15 cellular contexts compared by ENCODE assay signal in the genomic region with DNA sequence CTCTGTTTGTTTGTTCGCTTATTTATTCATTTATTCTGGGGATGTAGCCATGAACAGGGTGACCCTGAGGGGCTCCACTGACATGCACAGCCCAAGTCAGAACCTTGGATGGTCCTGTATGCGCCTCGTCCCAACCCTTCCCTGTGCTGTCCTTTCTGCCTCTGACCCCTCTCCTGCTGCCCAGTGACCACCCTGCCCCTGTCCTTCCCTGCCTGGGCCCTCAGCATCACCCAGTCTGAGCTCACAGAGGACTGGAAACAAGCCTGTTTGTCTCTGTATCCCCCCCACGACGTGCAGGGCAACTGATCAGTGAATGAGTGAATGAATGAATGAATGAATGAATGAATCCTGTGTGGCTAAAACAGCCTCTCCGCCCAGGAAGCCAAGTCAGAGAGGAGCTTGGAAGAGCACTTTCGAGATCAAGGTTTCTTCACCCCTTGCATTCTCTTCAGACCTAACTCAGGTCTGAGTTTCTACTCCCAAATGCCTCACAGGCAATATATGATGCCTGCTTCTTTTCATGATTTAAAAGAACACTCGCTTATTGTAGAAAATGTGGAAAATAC.
A peak's percentile ranks its signal among the peaks of the same experiment; 100 is the strongest.
DNase-seq lines count a peak whose midpoint lies in the region; ATAC-seq, FAIRE-seq and TF ChIP-seq lines count a peak whose summit lies in the region.
"Had no signal": no experiment of that assay in that cellular context is flagged by ENCODE, and none has a peak within 500 bp of the region (broad histone marks: within the 10 kb centered on the region; RNA-seq: fewer than 3 reads in every experiment).

No MANE protein-coding gene starts in this region.

- no peak overlapping the region for H2AFZ ChIP-seq in HepG2 (ENCODE audit: low read length)

- H4K20me1 ChIP-seq in HepG2 (ENCODE audit: insufficient read depth, low read length), result no peaks in the 10 kb centered on the region
- H4K20me1 ChIP-seq: BLaER1 had no signal

- POLR2A ChIA-PET in HEK293 (lab: Yijun Ruan, JAX), result no interaction called here
- POLR2A ChIA-PET in HepG2 (lab: Yijun Ruan, JAX), result no interaction called here

- no peak for TF ChIP-seq RAD21 in HepG2 (CRISPR knock-in tag; IDR thresholded peaks at IDR 0.05)

- no peak for TF ChIP-seq EP300 in HepG2 (IDR thresholded peaks at IDR 0.05; ENCODE audit: low read depth in 2 of 2, low read length in 2 of 2)
- TF ChIP-seq EP300 in HepG2 (CRISPR knock-in tag; IDR thresholded peaks at IDR 0.05; ENCODE audit: borderline replicate concordance), result no peak

- in situ Hi-C loops in HepG2 (cut with HindIII; ENCODE audit: extremely low pct_ligation_motif_present, low pct_unique_long_range_greater_than_20kb), result no loop called here

- intact Hi-C loops in posterior vena cava (cut with DNase I), result loop anchor here (5.0 kb wide), 2 partner anchors 147 to 252 kb away; no protein-coding TSS in a partner anchor
- intact Hi-C loops in HepG2 (cut with micrococcal nuclease; ENCODE audit: unreplicated experiment), result no loop called here

- H3K79me2 ChIP-seq in HepG2 (ENCODE audit: insufficient read depth, low read length), result no peaks in the 10 kb centered on the region

- whole genome bisulfite sequencing in HepG2 (ENCODE audit: low lambda C conversion rate), result 50% methylated on average over 8 of the region's 8 CpGs

- no peak overlapping the region for H3K9ac ChIP-seq in HepG2 (ENCODE audit: insufficient read depth, low read depth, low read length)
- H3K9ac ChIP-seq: BLaER1 had no signal

- no peak overlapping the region for H3K4me3 ChIP-seq in HEK293 (ENCODE audit: low read depth, low read length)
- H3K4me3 ChIP-seq in HepG2 (replicated peaks in 1 of 3; ENCODE audit: insufficient read depth in 1 of 3, low read depth in 2 of 3, low read length in 3 of 3), result no peak overlapping the region
- H3K4me3 ChIP-seq: BLaER1 had no signal

- no peak for TF ChIP-seq CTCF in HEK293 (tag by site-specific recombination; IDR thresholded peaks at IDR 0.05)
- no peak for TF ChIP-seq CTCF in HepG2 (CRISPR knock-in tag; IDR thresholded peaks at IDR 0.05)

- CTCF ChIA-PET in HEK293 (lab: Yijun Ruan, JAX) (interaction anchor here (0.6 to 7.3 kb wide), 3 partner anchors 9 to 78 kb away, joined by 3 to 83 read pairs (median 3); no protein-coding TSS in a partner anchor), HepG2 (lab: Yijun Ruan, JAX; ENCODE audit: low intra/inter-chr PET ratio, low total read pairs) (no interaction called here)

- peaks cover 2 to 5% of the 10 kb centered on the region in 2 experiments; a peak in 3 of 5 replicates for H3K27me3 ChIP-seq in HepG2 (ENCODE audit: control insufficient read depth in 1 of 2, insufficient read depth in 2 of 2, low read length in 2 of 2)
- H3K27me3 ChIP-seq: BLaER1 had no signal

- no peak for FAIRE-seq in HepG2 (lab: Jason Lieb, UNC)
- FAIRE-seq: HTR-8/SVneo had no signal

- H3K4me1 ChIP-seq in HEK293 (ENCODE audit: control insufficient read depth, insufficient read depth, low read length), result no peaks in the 10 kb centered on the region
- no peaks in the 10 kb centered on the region for H3K4me1 ChIP-seq in HepG2 (ENCODE audit: insufficient read depth, low read length)
- H3K4me1 ChIP-seq: BLaER1 had no signal

- ATAC-seq in HepG2, result no peak
- ATAC-seq: PC-3 had no signal

- BruUV-seq in HepG2 (replicated peaks; lab: Mats Ljungman, UMichigan), result no TSS peak

- no peak for TF ChIP-seq POLR2A in HepG2 (IDR thresholded peaks at IDR 0.05; ENCODE audit: insufficient read depth in 1 of 2, low read depth in 2 of 2, low read length in 2 of 2)

- H3K4me2 ChIP-seq in HepG2 (ENCODE audit: low read depth, low read length), result no peak overlapping the region
- H3K4me2 ChIP-seq: BLaER1 had no signal

- DNase-seq in D341Med (ENCODE audit: low spot score) (peak; percentile 4), ecto neural progenitor cell (ENCODE audit: low spot score) (peak; percentile 40), posterior vena cava (ENCODE audit: low spot score) (peak; percentile 28), mucosa of gallbladder (ENCODE audit: low spot score) (no peak), HepG2 (ENCODE audit: low spot score) (no peak), NCI-H510A treated with DMSO at 0.1 percent for 48 hours (lab: John Stamatoyannopoulos, UW) (no peak)
- DNase-seq: DMS 273 treated with DMSO at 0.1 percent for 48 hours, KBM-7, NCI-H1048, NCI-H2227 treated with DMSO at 0.1 percent for 48 hours, NCI-H69, PC-3 had no signal

- H3K27ac ChIP-seq in HEK293 (ENCODE audit: extremely low read depth, low read depth, low read length), result no peak overlapping the region
- no peak overlapping the region for H3K27ac ChIP-seq in HepG2 (ENCODE audit: extremely low read length, insufficient read depth, low read length)
- H3K27ac ChIP-seq: BLaER1 had no signal

- H3K36me3 ChIP-seq in HEK293 (ENCODE audit: control insufficient read depth in 2 of 2, insufficient read depth in 1 of 2, low read length in 2 of 2), result no peaks in the 10 kb centered on the region
- H3K36me3 ChIP-seq in HepG2 (replicated peaks in 1 of 2; ENCODE audit: control insufficient read depth in 1 of 2, insufficient read depth in 2 of 2, low read length in 2 of 2), result no peaks in the 10 kb centered on the region
- H3K36me3 ChIP-seq: BLaER1 had no signal

- H3K9me3 ChIP-seq in HEK293 (ENCODE audit: control insufficient read depth, insufficient read depth, low read depth, low read length) (no peaks in the 10 kb centered on the region), HepG2 (ENCODE audit: low read length) (no peaks in the 10 kb centered on the region)
- H3K9me3 ChIP-seq: BLaER1 had no signal

TF ChIP-seq in HEK293, 187 proteins besides CTCF, POLR2A, EP300 and RAD21:
- TF ChIP-seq ZNF24 (tag by site-specific recombination; IDR thresholded peaks at IDR 0.05) (peak; percentile 75; the same call in 1 of the 2 replicates), ZNF792 (tag by site-specific recombination; IDR thresholded peaks at IDR 0.05) (no peak), ZNF48 (tag by site-specific recombination; IDR thresholded peaks at IDR 0.05) (no peak)

TF ChIP-seq in HepG2, 621 proteins besides CTCF, POLR2A, EP300 and RAD21 (continues in another document):
- TF ChIP-seq ZKSCAN8 (CRISPR knock-in tag; IDR thresholded peaks at IDR 0.05; ENCODE audit: borderline replicate concordance), result no peak
- no peak for TF ChIP-seq CBX2 (IDR thresholded peaks at IDR 0.05; ENCODE audit: low read depth, low read length)
- TF ChIP-seq CBX2 (CRISPR knock-in tag; IDR thresholded peaks at IDR 0.05; ENCODE audit: low read depth), result no peak
- no peak for TF ChIP-seq ZUFSP (CRISPR knock-in tag; IDR thresholded peaks at IDR 0.05; ENCODE audit: borderline replicate concordance)
- TF ChIP-seq, protein P1, sequence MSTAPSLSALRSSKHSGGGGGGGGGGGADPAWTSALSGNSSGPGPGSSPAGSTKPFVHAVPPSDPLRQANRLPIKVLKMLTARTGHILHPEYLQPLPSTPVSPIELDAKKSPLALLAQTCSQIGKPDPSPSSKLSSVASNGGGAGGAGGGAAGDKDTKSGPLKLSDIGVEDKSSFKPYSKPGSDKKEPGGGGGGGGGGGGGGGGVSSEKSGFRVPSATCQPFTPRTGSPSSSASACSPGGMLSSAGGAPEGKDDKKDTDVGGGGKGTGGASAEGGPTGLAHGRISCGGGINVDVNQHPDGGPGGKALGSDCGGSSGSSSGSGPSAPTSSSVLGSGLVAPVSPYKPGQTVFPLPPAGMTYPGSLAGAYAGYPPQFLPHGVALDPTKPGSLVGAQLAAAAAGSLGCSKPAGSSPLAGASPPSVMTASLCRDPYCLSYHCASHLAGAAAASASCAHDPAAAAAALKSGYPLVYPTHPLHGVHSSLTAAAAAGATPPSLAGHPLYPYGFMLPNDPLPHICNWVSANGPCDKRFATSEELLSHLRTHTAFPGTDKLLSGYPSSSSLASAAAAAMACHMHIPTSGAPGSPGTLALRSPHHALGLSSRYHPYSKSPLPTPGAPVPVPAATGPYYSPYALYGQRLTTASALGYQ (CRISPR knock-in tag; IDR thresholded peaks at IDR 0.05), result no peak
- no peak for TF ChIP-seq ZSCAN25 (CRISPR knock-in tag; IDR thresholded peaks at IDR 0.05)
- no peak for TF ChIP-seq FIP1L1 (IDR thresholded peaks at IDR 0.05; ENCODE audit: borderline replicate concordance, insufficient read depth, low read depth, low read length)
- TF ChIP-seq RFX3 (CRISPR knock-in tag; IDR thresholded peaks at IDR 0.05), result no peak
- no peak for TF ChIP-seq ZNF432 (CRISPR knock-in tag; IDR thresholded peaks at IDR 0.05; ENCODE audit: borderline replicate concordance)
- no peak for TF ChIP-seq ZNF101 (CRISPR knock-in tag; IDR thresholded peaks at IDR 0.05; ENCODE audit: borderline replicate concordance, low read depth)
- no peak for TF ChIP-seq PHF21A (CRISPR knock-in tag; IDR thresholded peaks at IDR 0.05)
- no peak for TF ChIP-seq STAT6 (CRISPR knock-in tag; IDR thresholded peaks at IDR 0.05; ENCODE audit: borderline replicate concordance)

Comparison
In these comparisons a context has a peak if more than half of its experiments do, and no peak if none do; other contexts are left out.
1. DNase-seq: peak in D341Med (single experiment), ecto neural progenitor cell (single experiment) and posterior vena cava (single experiment); none in mucosa of gallbladder (single experiment), HepG2 (single experiment) and NCI-H510A treated with DMSO at 0.1 percent for 48 hours (single experiment).